ENCODE assay signal across 9 cellular contexts in genomic region chr11:121721961-121722360, GRCh38.
DNase-seq lines count a peak whose midpoint lies in the region; ATAC-seq and TF ChIP-seq lines count a peak whose summit lies in the region.
"Had no signal": no experiment of that assay in that cellular context is flagged by ENCODE, and none has a peak within 500 bp of the region (broad histone marks: within the 10 kb centered on the region; RNA-seq: fewer than 3 reads in every experiment).

No MANE protein-coding gene starts in this region.

- no peaks in the 10 kb centered on the region for H3K79me2 ChIP-seq in PC-9 (ENCODE audit: low read depth)

- no peak for TF ChIP-seq POLR2A in esophagus muscularis mucosa (IDR thresholded peaks at IDR 0.05; ENCODE audit: low read depth)
- TF ChIP-seq POLR2A in tibial nerve (IDR thresholded peaks at IDR 0.05), result no peak

- DNase-seq in PC-9 (no peak), esophagus muscularis mucosa (ENCODE audit: extremely low spot score) (no peak), tibial nerve (ENCODE audit: low spot score in 2 of 2) (no peak), dermis blood vessel endothelial cell (no peak), T-helper 1 cell (no peak)

- BruUV-seq in PC-9 (replicated peaks; lab: Mats Ljungman, UMichigan), result no TSS peak

- CTCF ChIA-PET in PC-9 (lab: Charles Lee), result no interaction called here

- H3K27me3 ChIP-seq in PC-9 (ENCODE audit: insufficient read depth, low read depth), result peaks cover 11% of the 10 kb centered on the region
- H3K27me3 ChIP-seq in esophagus muscularis mucosa, result no peaks in the 10 kb centered on the region
- no peaks in the 10 kb centered on the region for H3K27me3 ChIP-seq in muscle layer of duodenum (ENCODE audit: low read depth, low read length)
- no peaks in the 10 kb centered on the region for H3K27me3 ChIP-seq in tibial nerve

- WGBS in esophagus muscularis mucosa, result 48% methylated on average over 7 of the region's 7 CpGs
- WGBS in tibial nerve, 2 donors, result 31 to 34% methylated on average over 7 of the region's 7 CpGs

- no peaks in the 10 kb centered on the region for H3K36me3 ChIP-seq in PC-9 (ENCODE audit: low read depth)
- no peaks in the 10 kb centered on the region for H3K36me3 ChIP-seq in esophagus muscularis mucosa
- H3K36me3 ChIP-seq in muscle layer of duodenum (ENCODE audit: control insufficient read depth in 1 of 2, insufficient read depth in 2 of 2, low read length in 2 of 2), result peaks cover 0 to 3% of the 10 kb centered on the region in 2 donors
- H3K36me3 ChIP-seq in tibial nerve, result no peaks in the 10 kb centered on the region

- H3K9me3 ChIP-seq in PC-9 (ENCODE audit: insufficient read depth, low read depth) (no peaks in the 10 kb centered on the region), esophagus muscularis mucosa (no peaks in the 10 kb centered on the region), muscle layer of duodenum (ENCODE audit: control insufficient read depth in 1 of 2, low read length in 2 of 2) (no peaks in the 10 kb centered on the region), tibial nerve (no peaks in the 10 kb centered on the region)

- H2AFZ ChIP-seq in PC-9, result no peak overlapping the region

- TF ChIP-seq CTCF in PC-9 (conservative IDR thresholded peaks at IDR 0.05), result no peak
- no peak for TF ChIP-seq CTCF in esophagus muscularis mucosa (IDR thresholded peaks at IDR 0.05)
- TF ChIP-seq CTCF in tibial nerve (IDR thresholded peaks at IDR 0.05), result no peak

- intact Hi-C loops in PC-9 (cut with micrococcal nuclease; ENCODE audit: unreplicated experiment) (no loop called here), esophagus muscularis mucosa (cut with DNase I) (loop anchor here (5.0 to 10.0 kb wide), 2 partner anchors 65 to 483 kb away; no protein-coding TSS in a partner anchor)

- H3K4me3 ChIP-seq in PC-9 (no peak overlapping the region), esophagus muscularis mucosa (peak overlapping the region; percentile 48 to 62 (median 58)), muscle layer of duodenum (ENCODE audit: low read depth in 1 of 2, low read length in 2 of 2) (peak overlapping the region in 1 of 2 donors; percentile 66), tibial nerve (peak overlapping the region; percentile 9 to 61 (median 42))

- ATAC-seq in HG03457 (IDR thresholded peaks at IDR 0.05; ENCODE audit: unreplicated experiment), result no peak
- ATAC-seq: activated CD4-positive, CD25-positive, alpha-beta regulatory T cell treated with anti-CD3 and anti-CD28 coated beads, Interleukin-2, amount 50 U/mL, for 24 hours; stimulated activated effector memory CD8-positive, alpha-beta T cell treated with anti-CD3 and anti-CD28 coated beads, Interleukin-12 subunit alpha, Interleukin-12 subunit beta, amount 100 ng/mL, for 72 hours had no signal

- no peaks in the 10 kb centered on the region for H4K20me1 ChIP-seq in PC-9 (ENCODE audit: insufficient read depth)

- peak overlapping the region; percentile 16; the same call in 1 of the 2 replicates for H3K4me2 ChIP-seq in PC-9

- H3F3A ChIP-seq in PC-9 (ENCODE audit: insufficient read depth, low read depth), result no peaks in the 10 kb centered on the region

- no peaks in the 10 kb centered on the region for H3K4me1 ChIP-seq in PC-9 (replicated peaks; ENCODE audit: insufficient read depth)
- peaks cover 5 to 34% (median 31%) of the 10 kb centered on the region in 4 donors for H3K4me1 ChIP-seq in esophagus muscularis mucosa
- H3K4me1 ChIP-seq in muscle layer of duodenum (ENCODE audit: control insufficient read depth in 1 of 2, insufficient read depth in 2 of 2, low read length in 2 of 2), result no peaks in the 10 kb centered on the region
- H3K4me1 ChIP-seq in tibial nerve, result peaks cover 0 to 25% (median 0%) of the 10 kb centered on the region in 4 donors

- POLR2A ChIA-PET in PC-9 (lab: Charles Lee; ENCODE audit: unreplicated experiment), result no interaction called here

- TF ChIP-seq EP300 in esophagus muscularis mucosa (IDR thresholded peaks at IDR 0.05), result no peak
- no peak for TF ChIP-seq EP300 in tibial nerve (IDR thresholded peaks at IDR 0.05)

- H3K27ac ChIP-seq in PC-9, result no peak overlapping the region
- H3K27ac ChIP-seq in esophagus muscularis mucosa (replicated peaks in 1 of 4), result peak overlapping the region; percentile 90 to 95 (median 92)
- peak overlapping the region; percentile 75 for H3K27ac ChIP-seq in muscle layer of duodenum (ENCODE audit: low read length)
- peak overlapping the region; percentile 79 to 99 (median 89) for H3K27ac ChIP-seq in tibial nerve

- H3K9me2 ChIP-seq in PC-9 (ENCODE audit: insufficient read depth), result no peaks in the 10 kb centered on the region
